1 cellular context compared by ENCODE assay signal in the genomic region with DNA sequence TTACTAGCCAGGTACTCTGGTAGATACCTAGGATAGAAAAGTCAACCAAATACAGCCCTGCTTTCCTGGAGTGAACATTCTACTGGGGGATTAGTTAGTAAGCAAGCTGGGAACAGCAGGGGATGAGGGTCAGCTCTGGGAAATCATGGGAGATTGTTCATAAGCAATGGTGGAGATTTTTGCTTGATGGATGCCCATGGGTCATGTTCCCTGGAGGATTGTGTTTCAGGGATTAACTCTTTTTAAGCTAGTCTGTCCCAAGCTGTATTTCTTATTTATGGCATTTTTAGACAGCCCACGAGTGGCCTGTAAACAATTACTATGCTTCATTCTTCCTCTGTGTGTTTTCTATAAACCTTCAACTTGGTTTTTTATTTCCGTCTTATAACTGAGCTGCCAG.
TF ChIP-seq lines count a peak whose summit lies in the region.

No MANE protein-coding gene starts in this region.

TF ChIP-seq in WTC11, 78 proteins besides CTCF, POLR2A, EP300 and RAD21 (continued from another document):
- TF ChIP-seq, protein P1, sequence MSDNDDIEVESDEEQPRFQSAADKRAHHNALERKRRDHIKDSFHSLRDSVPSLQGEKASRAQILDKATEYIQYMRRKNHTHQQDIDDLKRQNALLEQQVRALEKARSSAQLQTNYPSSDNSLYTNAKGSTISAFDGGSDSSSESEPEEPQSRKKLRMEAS (CRISPR knock-in tag; IDR thresholded peaks at IDR 0.05): no peak
- TF ChIP-seq TEAD4 (CRISPR knock-in tag; IDR thresholded peaks at IDR 0.05) (no peak), PRRX2 (CRISPR knock-in tag; IDR thresholded peaks at IDR 0.05) (no peak), ZNF263 (CRISPR knock-in tag; IDR thresholded peaks at IDR 0.05; ENCODE audit: low read depth) (no peak), ELF4 (CRISPR knock-in tag; IDR thresholded peaks at IDR 0.05; ENCODE audit: low read depth) (no peak), ETV6 (CRISPR knock-in tag; IDR thresholded peaks at IDR 0.05) (no peak), OVOL2 (CRISPR knock-in tag; IDR thresholded peaks at IDR 0.05; ENCODE audit: borderline replicate concordance) (no peak)
- TF ChIP-seq, protein P2, sequence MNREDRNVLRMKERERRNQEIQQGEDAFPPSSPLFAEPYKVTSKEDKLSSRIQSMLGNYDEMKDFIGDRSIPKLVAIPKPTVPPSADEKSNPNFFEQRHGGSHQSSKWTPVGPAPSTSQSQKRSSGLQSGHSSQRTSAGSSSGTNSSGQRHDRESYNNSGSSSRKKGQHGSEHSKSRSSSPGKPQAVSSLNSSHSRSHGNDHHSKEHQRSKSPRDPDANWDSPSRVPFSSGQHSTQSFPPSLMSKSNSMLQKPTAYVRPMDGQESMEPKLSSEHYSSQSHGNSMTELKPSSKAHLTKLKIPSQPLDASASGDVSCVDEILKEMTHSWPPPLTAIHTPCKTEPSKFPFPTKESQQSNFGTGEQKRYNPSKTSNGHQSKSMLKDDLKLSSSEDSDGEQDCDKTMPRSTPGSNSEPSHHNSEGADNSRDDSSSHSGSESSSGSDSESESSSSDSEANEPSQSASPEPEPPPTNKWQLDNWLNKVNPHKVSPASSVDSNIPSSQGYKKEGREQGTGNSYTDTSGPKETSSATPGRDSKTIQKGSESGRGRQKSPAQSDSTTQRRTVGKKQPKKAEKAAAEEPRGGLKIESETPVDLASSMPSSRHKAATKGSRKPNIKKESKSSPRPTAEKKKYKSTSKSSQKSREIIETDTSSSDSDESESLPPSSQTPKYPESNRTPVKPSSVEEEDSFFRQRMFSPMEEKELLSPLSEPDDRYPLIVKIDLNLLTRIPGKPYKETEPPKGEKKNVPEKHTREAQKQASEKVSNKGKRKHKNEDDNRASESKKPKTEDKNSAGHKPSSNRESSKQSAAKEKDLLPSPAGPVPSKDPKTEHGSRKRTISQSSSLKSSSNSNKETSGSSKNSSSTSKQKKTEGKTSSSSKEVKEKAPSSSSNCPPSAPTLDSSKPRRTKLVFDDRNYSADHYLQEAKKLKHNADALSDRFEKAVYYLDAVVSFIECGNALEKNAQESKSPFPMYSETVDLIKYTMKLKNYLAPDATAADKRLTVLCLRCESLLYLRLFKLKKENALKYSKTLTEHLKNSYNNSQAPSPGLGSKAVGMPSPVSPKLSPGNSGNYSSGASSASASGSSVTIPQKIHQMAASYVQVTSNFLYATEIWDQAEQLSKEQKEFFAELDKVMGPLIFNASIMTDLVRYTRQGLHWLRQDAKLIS (CRISPR knock-in tag; IDR thresholded peaks at IDR 0.05; ENCODE audit: borderline replicate concordance): no peak
- TF ChIP-seq, protein P3, sequence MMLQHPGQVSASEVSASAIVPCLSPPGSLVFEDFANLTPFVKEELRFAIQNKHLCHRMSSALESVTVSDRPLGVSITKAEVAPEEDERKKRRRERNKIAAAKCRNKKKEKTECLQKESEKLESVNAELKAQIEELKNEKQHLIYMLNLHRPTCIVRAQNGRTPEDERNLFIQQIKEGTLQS (CRISPR knock-in tag; conservative IDR thresholded peaks at IDR 0.05): no peak
- TF ChIP-seq, protein P4, sequence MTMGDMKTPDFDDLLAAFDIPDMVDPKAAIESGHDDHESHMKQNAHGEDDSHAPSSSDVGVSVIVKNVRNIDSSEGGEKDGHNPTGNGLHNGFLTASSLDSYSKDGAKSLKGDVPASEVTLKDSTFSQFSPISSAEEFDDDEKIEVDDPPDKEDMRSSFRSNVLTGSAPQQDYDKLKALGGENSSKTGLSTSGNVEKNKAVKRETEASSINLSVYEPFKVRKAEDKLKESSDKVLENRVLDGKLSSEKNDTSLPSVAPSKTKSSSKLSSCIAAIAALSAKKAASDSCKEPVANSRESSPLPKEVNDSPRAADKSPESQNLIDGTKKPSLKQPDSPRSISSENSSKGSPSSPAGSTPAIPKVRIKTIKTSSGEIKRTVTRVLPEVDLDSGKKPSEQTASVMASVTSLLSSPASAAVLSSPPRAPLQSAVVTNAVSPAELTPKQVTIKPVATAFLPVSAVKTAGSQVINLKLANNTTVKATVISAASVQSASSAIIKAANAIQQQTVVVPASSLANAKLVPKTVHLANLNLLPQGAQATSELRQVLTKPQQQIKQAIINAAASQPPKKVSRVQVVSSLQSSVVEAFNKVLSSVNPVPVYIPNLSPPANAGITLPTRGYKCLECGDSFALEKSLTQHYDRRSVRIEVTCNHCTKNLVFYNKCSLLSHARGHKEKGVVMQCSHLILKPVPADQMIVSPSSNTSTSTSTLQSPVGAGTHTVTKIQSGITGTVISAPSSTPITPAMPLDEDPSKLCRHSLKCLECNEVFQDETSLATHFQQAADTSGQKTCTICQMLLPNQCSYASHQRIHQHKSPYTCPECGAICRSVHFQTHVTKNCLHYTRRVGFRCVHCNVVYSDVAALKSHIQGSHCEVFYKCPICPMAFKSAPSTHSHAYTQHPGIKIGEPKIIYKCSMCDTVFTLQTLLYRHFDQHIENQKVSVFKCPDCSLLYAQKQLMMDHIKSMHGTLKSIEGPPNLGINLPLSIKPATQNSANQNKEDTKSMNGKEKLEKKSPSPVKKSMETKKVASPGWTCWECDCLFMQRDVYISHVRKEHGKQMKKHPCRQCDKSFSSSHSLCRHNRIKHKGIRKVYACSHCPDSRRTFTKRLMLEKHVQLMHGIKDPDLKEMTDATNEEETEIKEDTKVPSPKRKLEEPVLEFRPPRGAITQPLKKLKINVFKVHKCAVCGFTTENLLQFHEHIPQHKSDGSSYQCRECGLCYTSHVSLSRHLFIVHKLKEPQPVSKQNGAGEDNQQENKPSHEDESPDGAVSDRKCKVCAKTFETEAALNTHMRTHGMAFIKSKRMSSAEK (CRISPR knock-in tag; IDR thresholded peaks at IDR 0.05; ENCODE audit: borderline replicate concordance): no peak
- TF ChIP-seq, protein P5, sequence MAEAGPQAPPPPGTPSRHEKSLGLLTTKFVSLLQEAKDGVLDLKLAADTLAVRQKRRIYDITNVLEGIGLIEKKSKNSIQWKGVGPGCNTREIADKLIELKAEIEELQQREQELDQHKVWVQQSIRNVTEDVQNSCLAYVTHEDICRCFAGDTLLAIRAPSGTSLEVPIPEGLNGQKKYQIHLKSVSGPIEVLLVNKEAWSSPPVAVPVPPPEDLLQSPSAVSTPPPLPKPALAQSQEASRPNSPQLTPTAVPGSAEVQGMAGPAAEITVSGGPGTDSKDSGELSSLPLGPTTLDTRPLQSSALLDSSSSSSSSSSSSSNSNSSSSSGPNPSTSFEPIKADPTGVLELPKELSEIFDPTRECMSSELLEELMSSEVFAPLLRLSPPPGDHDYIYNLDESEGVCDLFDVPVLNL (CRISPR knock-in tag; IDR thresholded peaks at IDR 0.05; ENCODE audit: borderline replicate concordance, low read depth): no peak
